ENCODE assay signal across 21 cellular contexts in the genomic region with DNA sequence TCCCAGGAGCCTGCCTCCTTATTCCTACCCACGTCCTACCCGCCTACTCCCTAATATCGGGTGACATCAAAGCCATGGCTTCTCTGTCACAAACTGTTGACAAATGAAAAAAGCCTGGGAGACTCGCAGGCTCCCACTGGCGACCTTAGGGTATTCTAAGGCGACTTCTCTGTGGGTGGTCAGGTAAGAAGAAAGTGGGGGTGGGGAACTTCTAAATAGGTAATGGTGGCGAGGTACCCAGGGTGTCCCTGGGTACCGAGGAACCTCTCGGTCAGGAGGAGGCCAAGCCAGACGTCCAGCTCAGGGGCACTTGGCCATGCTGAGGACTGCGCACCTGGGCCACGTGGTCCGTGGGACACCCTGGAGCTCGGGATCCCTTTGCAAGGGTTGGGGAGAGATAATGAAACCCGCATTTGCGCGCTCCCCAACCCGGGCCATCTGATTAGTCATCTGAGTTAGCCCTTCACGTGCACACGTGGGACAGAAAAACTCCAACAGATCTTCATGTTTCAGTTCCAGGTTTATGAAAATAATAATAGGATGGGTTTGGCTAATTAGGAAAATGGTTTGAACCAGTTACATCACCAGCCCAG.
A peak's percentile ranks its signal among the peaks of the same experiment; 100 is the strongest.
DNase-seq lines count a peak whose midpoint lies in the region; ATAC-seq and TF ChIP-seq lines count a peak whose summit lies in the region.
"Had no signal": no experiment of that assay in that cellular context is flagged by ENCODE, and none has a peak within 500 bp of the region (broad histone marks: within the 10 kb centered on the region; RNA-seq: fewer than 3 reads in every experiment).

No MANE protein-coding gene starts in this region.

- no peak for DNase-seq in breast epithelium (ENCODE audit: low spot score in 2 of 2)
- DNase-seq in MCF 10A (ENCODE audit: unreplicated experiment) = no peak
- no peak for DNase-seq in epithelial cell of proximal tubule (ENCODE audit: low read depth)
- DNase-seq in neural progenitor cell (ENCODE audit: low spot score) = no peak
- no peak for DNase-seq in thoracic aorta (ENCODE audit: low spot score)
- DNase-seq in DMS 273 treated with DMSO at 0.1 percent for 48 hours (lab: John Stamatoyannopoulos, UW) = no peak
- DNase-seq in midbrain (lab: John Stamatoyannopoulos, UW) = no peak
- DNase-seq in SK-N-DZ (ENCODE audit: low spot score) = no peak
- DNase-seq: activated naive CD4-positive, alpha-beta T cell treated with anti-CD3 and anti-CD28 coated beads, Interleukin-2, amount 10 ng/mL, durations not matched to agents 7 days and 5 days; activated T-cell treated with anti-CD3 and anti-CD28 coated beads, Interleukin-2, amount 50 U/mL, for 1 hour; DMS79 treated with DMSO at 0.1 percent for 48 hours; effector CD4-positive, alpha-beta T cell; NCI-H1105; NCI-H2171 treated with DMSO at 0.1 percent for 48 hours; stimulated activated CD4-positive, alpha-beta T cell treated with anti-CD3 and anti-CD28 coated beads, Interleukin-4, amount 100 ng/mL, for 1 hour; stimulated activated CD8-positive, alpha-beta memory T cell treated with anti-CD3 and anti-CD28 coated beads, Interleukin-4, amount 100 ng/mL, for 48 hours; thyroid gland had no signal

- POLR2A ChIA-PET in MCF 10A (lab: Yijun Ruan, JAX) = no interaction called here

- no peak overlapping the region for H3K27ac ChIP-seq in breast epithelium
- no peak overlapping the region for H3K27ac ChIP-seq in neural progenitor cell
- no peak overlapping the region for H3K27ac ChIP-seq in thoracic aorta
- H3K27ac ChIP-seq: KMS-11, Peyer's patch, right atrium auricular region, thyroid gland had no signal

- H3K4me3 Mint-ChIP-seq in MCF 10A (ENCODE audit: unreplicated experiment) (no peak overlapping the region), neural progenitor cell (peak overlapping the region; percentile 76)
- H3K4me3 Mint-ChIP-seq: activated naive CD4-positive, alpha-beta T cell treated with anti-CD3 and anti-CD28 coated beads, Interleukin-2, amount 10 ng/mL, durations not matched to agents 7 days and 5 days had no signal

- H3K27me3 Mint-ChIP-seq in MCF 10A (ENCODE audit: insufficient read depth, unreplicated experiment) (peaks cover 89% of the 10 kb centered on the region), neural progenitor cell (ENCODE audit: insufficient read depth, low read depth) (peaks cover 58% of the 10 kb centered on the region)

- H3F3A ChIP-seq in neural progenitor cell (ENCODE audit: low read depth) = peaks cover 41% of the 10 kb centered on the region

- H3K9me3 ChIP-seq in breast epithelium (no peaks in the 10 kb centered on the region), neural progenitor cell (ENCODE audit: low read depth) (no peaks in the 10 kb centered on the region), thoracic aorta (no peaks in the 10 kb centered on the region)
- H3K9me3 ChIP-seq: Peyer's patch, right atrium auricular region, thyroid gland had no signal

- H3K36me3 ChIP-seq in breast epithelium (no peaks in the 10 kb centered on the region), neural progenitor cell (no peaks in the 10 kb centered on the region), thoracic aorta (no peaks in the 10 kb centered on the region)
- H3K36me3 ChIP-seq: Peyer's patch, right atrium auricular region, thyroid gland had no signal

- H3K4me1 Mint-ChIP-seq in MCF 10A (ENCODE audit: insufficient read depth, unreplicated experiment) (no peaks in the 10 kb centered on the region), neural progenitor cell (peaks cover 35% of the 10 kb centered on the region)
- H3K4me1 Mint-ChIP-seq: activated naive CD4-positive, alpha-beta T cell treated with anti-CD3 and anti-CD28 coated beads, Interleukin-2, amount 10 ng/mL, durations not matched to agents 7 days and 5 days had no signal

- H3K4me1 ChIP-seq in breast epithelium (peaks cover 0 to 2% of the 10 kb centered on the region in 2 donors), neural progenitor cell (peaks cover 41% of the 10 kb centered on the region), thoracic aorta (ENCODE audit: control insufficient read depth in 1 of 2, low read depth in 2 of 2) (peaks cover 4 to 20% of the 10 kb centered on the region in 2 donors)

- no peak for TF ChIP-seq POLR2A in breast epithelium (IDR thresholded peaks at IDR 0.05)

- no TSS peak for BruUV-seq in MCF 10A (replicated peaks; lab: Mats Ljungman, UMichigan)

- no peak overlapping the region for H3K27ac Mint-ChIP-seq in MCF 10A (ENCODE audit: low read depth, unreplicated experiment)
- no peak overlapping the region for H3K27ac Mint-ChIP-seq in neural progenitor cell
- H3K27ac Mint-ChIP-seq: activated naive CD4-positive, alpha-beta T cell treated with anti-CD3 and anti-CD28 coated beads, Interleukin-2, amount 10 ng/mL, durations not matched to agents 7 days and 5 days had no signal

- ATAC-seq in thoracic aorta (ENCODE audit: insufficient number of reproducible peaks, low FRiP score, low read depth) = no peak

- no peak for TF ChIP-seq CTCF in breast epithelium (IDR thresholded peaks at IDR 0.05)
- TF ChIP-seq CTCF in MCF 10A (IDR thresholded peaks at IDR 0.05; ENCODE audit: unreplicated experiment) = no peak
- TF ChIP-seq CTCF in epithelial cell of proximal tubule (conservative IDR thresholded peaks at IDR 0.05; ENCODE audit: low read depth, low read length) = no peak
- no peak for TF ChIP-seq CTCF in neural progenitor cell (IDR thresholded peaks at IDR 0.05)
- no peak for TF ChIP-seq CTCF in thoracic aorta (IDR thresholded peaks at IDR 0.05)

- H3K9me3 Mint-ChIP-seq in MCF 10A (ENCODE audit: unreplicated experiment) (no peaks in the 10 kb centered on the region), neural progenitor cell (peaks cover 2% of the 10 kb centered on the region)
- H3K9me3 Mint-ChIP-seq: activated naive CD4-positive, alpha-beta T cell treated with anti-CD3 and anti-CD28 coated beads, Interleukin-2, amount 10 ng/mL, durations not matched to agents 7 days and 5 days had no signal

- H2AFZ ChIP-seq in neural progenitor cell (replicated peaks) = no peak overlapping the region

- intact Hi-C loops in breast epithelium (cut with DNase I; ENCODE audit: low total_unique reads) (no loop called here), MCF 10A (cut with micrococcal nuclease) (no loop called here)

- no peaks in the 10 kb centered on the region for H3K79me2 ChIP-seq in neural progenitor cell (ENCODE audit: low read depth)

- H3K4me3 ChIP-seq in breast epithelium (peak overlapping the region; percentile 33 to 60 (median 33)), epithelial cell of proximal tubule (ENCODE audit: low read depth, low read length) (peak overlapping the region; percentile 59), neural progenitor cell (peak overlapping the region; percentile 39), thoracic aorta (peak overlapping the region; percentile 58)

- CTCF ChIA-PET in MCF 10A (lab: Yijun Ruan, JAX) = no interaction called here

- peaks cover 0 to 71% of the 10 kb centered on the region in 2 donors for H3K27me3 ChIP-seq in breast epithelium
- H3K27me3 ChIP-seq in neural progenitor cell = peaks cover 100% of the 10 kb centered on the region
- peaks cover 35% of the 10 kb centered on the region for H3K27me3 ChIP-seq in thoracic aorta (replicated peaks; ENCODE audit: insufficient read depth)

- H3K4me2 ChIP-seq in neural progenitor cell = peak overlapping the region; percentile 75
- H3K4me2 ChIP-seq: KMS-11 had no signal

- peaks cover 20% of the 10 kb centered on the region for H4K20me1 ChIP-seq in neural progenitor cell (ENCODE audit: low read depth)

- no peak overlapping the region for H3K9ac ChIP-seq in neural progenitor cell
- H3K9ac ChIP-seq: KMS-11 had no signal

- H3K36me3 Mint-ChIP-seq in MCF 10A (ENCODE audit: insufficient read depth, unreplicated experiment) = peaks cover 6% of the 10 kb centered on the region
- H3K36me3 Mint-ChIP-seq in neural progenitor cell = no peaks in the 10 kb centered on the region
- H3K36me3 Mint-ChIP-seq: activated naive CD4-positive, alpha-beta T cell treated with anti-CD3 and anti-CD28 coated beads, Interleukin-2, amount 10 ng/mL, durations not matched to agents 7 days and 5 days; CD14-positive monocyte had no signal
